Comparison of ENCODE assay signal across 10 cellular contexts in genomic region chr1:44276006-44276405, GRCh38.
DNase-seq lines count a peak whose midpoint lies in the region; ATAC-seq and TF ChIP-seq lines count a peak whose summit lies in the region.
"Had no signal": no experiment of that assay in that cellular context is flagged by ENCODE, and none has a peak within 500 bp of the region (broad histone marks: within the 10 kb centered on the region; RNA-seq: fewer than 3 reads in every experiment).

No MANE protein-coding gene starts in this region.

- 15 to 33% (median 20%) methylated on average over 3 of the region's 3 CpGs for WGBS in ovary, 3 donors

- no peaks in the 10 kb centered on the region for H3K27me3 ChIP-seq in H7 (ENCODE audit: control insufficient read depth, insufficient read depth, low read length)
- no peaks in the 10 kb centered on the region for H3K27me3 ChIP-seq in ovary

- DNase-seq in AG10803 (ENCODE audit: low read depth) (peak; percentile 46), KBM-7 (peak; percentile 48), NOMO-1 treated with DMSO at 0.1 percent for 48 hours (lab: John Stamatoyannopoulos, UW; ENCODE audit: unreplicated experiment) (peak; percentile 32), fibroblast of the aortic adventitia (ENCODE audit: low read depth) (peak; percentile 40), H7 (no peak), ovary (no peak), SW480 (ENCODE audit: low spot score) (no peak)
- DNase-seq: activated CD4-positive, alpha-beta T cell treated with anti-CD3 and anti-CD28 coated beads for 36 hours had no signal

- in situ Hi-C loops in KBM-7 (cut with MboI; ENCODE audit: low pct_unique_long_range_greater_than_20kb, low sequenced_read_pairs), result no loop called here

- TF ChIP-seq CTCF in AG10803 (conservative IDR thresholded peaks at IDR 0.05; ENCODE audit: low read length) (no peak), fibroblast of the aortic adventitia (IDR thresholded peaks at IDR 0.05; ENCODE audit: insufficient read depth, low read length) (no peak), ovary (IDR thresholded peaks at IDR 0.05) (no peak)

- no peaks in the 10 kb centered on the region for H3K9me3 ChIP-seq in ovary

- no peak for ATAC-seq in HG02678 (IDR thresholded peaks at IDR 0.05; ENCODE audit: unreplicated experiment)
- ATAC-seq: activated CD4-positive, alpha-beta T cell treated with anti-CD3 and anti-CD28 coated beads for 36 hours had no signal

- no peaks in the 10 kb centered on the region for H3K4me1 ChIP-seq in ovary (ENCODE audit: insufficient read depth)

- H3K36me3 ChIP-seq in H7 (replicated peaks; ENCODE audit: control insufficient read depth, insufficient read depth, low read length) (no peaks in the 10 kb centered on the region), ovary (no peaks in the 10 kb centered on the region)

- H3K27ac ChIP-seq in ovary, result no peak overlapping the region
- H3K27ac ChIP-seq: epithelial cell of prostate had no signal

- no peak for TF ChIP-seq EP300 in ovary (IDR thresholded peaks at IDR 0.05)

- intact Hi-C loops in ovary (cut with DNase I), result no loop called here

- H3K4me3 ChIP-seq in AG10803 (ENCODE audit: low read length) (no peak overlapping the region), fibroblast of the aortic adventitia (ENCODE audit: low read depth, low read length) (no peak overlapping the region), H7 (ENCODE audit: insufficient read depth, low read depth, low read length) (no peak overlapping the region), ovary (no peak overlapping the region)

- no peak for TF ChIP-seq POLR2A in ovary (IDR thresholded peaks at IDR 0.05)

Comparison
In these comparisons a context has a peak if more than half of its experiments do, and no peak if none do; other contexts are left out.
1. DNase-seq: peak in AG10803 (single experiment), KBM-7 (single experiment), NOMO-1 treated with DMSO at 0.1 percent for 48 hours (single experiment) and fibroblast of the aortic adventitia (single experiment); none in H7 (single experiment), ovary (0 of 5) and SW480 (single experiment).